18 cellular contexts compared by ENCODE assay signal in genomic region chr1:225670356-225670755, GRCh38. TPM values are rescaled to one million over a fixed set of nuclear protein-coding genes. Genes with fewer than 3 reads are reported as not detected.
"Had no signal": no experiment of that assay in that cellular context is flagged by ENCODE, and none has a peak within 500 bp of the region (broad histone marks: within the 10 kb centered on the region; RNA-seq: fewer than 3 reads in every experiment).

No MANE protein-coding gene starts in this region.

- H3K4me3 Mint-ChIP-seq: activated naive CD4-positive, alpha-beta T cell treated with anti-CD3 and anti-CD28 coated beads, Interleukin-2, amount 50 U/mL, for 24 hours; activated T-cell treated with anti-CD3 and anti-CD28 coated beads, Interleukin-2, amount 50 U/mL, for 72 hours; immature natural killer cell; natural killer cell; T-cell had no signal

- H3K27ac Mint-ChIP-seq: activated naive CD4-positive, alpha-beta T cell treated with anti-CD3 and anti-CD28 coated beads, Interleukin-2, amount 50 U/mL, for 24 hours; activated T-cell treated with anti-CD3 and anti-CD28 coated beads, Interleukin-2, amount 50 U/mL, for 72 hours; immature natural killer cell; natural killer cell; T-cell had no signal

- H3K9me3 Mint-ChIP-seq: activated naive CD4-positive, alpha-beta T cell treated with anti-CD3 and anti-CD28 coated beads, Interleukin-2, amount 50 U/mL, for 24 hours; activated T-cell treated with anti-CD3 and anti-CD28 coated beads, Interleukin-2, amount 50 U/mL, for 72 hours; immature natural killer cell; natural killer cell; T-cell had no signal

- H3K36me3 Mint-ChIP-seq: activated naive CD4-positive, alpha-beta T cell treated with anti-CD3 and anti-CD28 coated beads, Interleukin-2, amount 50 U/mL, for 24 hours; immature natural killer cell; natural killer cell; T-cell had no signal

- DNase-seq: activated CD4-positive, alpha-beta T cell treated with anti-CD3 and anti-CD28 coated beads, Interleukin-2, amount 50 U/mL, for 1 hour; activated CD4-positive, CD25-positive, alpha-beta regulatory T cell treated with anti-CD3 and anti-CD28 coated beads, Interleukin-2, amount 50 U/mL, for 72 hours; activated CD8-positive, alpha-beta memory T cell treated with anti-CD3 and anti-CD28 coated beads for 24 hours; activated effector memory CD4-positive, alpha-beta T cell treated with anti-CD3 and anti-CD28 coated beads, Interleukin-2, amount 50 U/mL, for 16 hours; activated T-cell treated with anti-CD3 and anti-CD28 coated beads, Interleukin-2, amount 50 U/mL, for 72 hours; dermis blood vessel endothelial cell; effector memory CD4-positive, alpha-beta T cell; heart right ventricle; immature natural killer cell; mesendoderm; natural killer cell; stimulated activated CD4-positive, alpha-beta T cell treated with anti-CD3 and anti-CD28 coated beads, Interleukin-12 subunit alpha, Interleukin-12 subunit beta, amount 100 ng/mL, for 4 hours; stimulated activated CD4-positive, alpha-beta T cell treated with anti-CD3 and anti-CD28 coated beads, Interleukin-1b, Interleukin-23, amount 100 ng/mL, for 48 hours; stimulated activated naive CD8-positive, alpha-beta T cell treated with anti-CD3 and anti-CD28 coated beads, Interleukin-15, Interleukin-2, amounts not matched to agents 100 U/mL and 50 U/mL, for 24 hours; substantia nigra; T-cell; tibial artery had no signal

- H3K4me1 Mint-ChIP-seq: activated naive CD4-positive, alpha-beta T cell treated with anti-CD3 and anti-CD28 coated beads, Interleukin-2, amount 50 U/mL, for 24 hours; immature natural killer cell; natural killer cell; T-cell had no signal

RNA-seq across cellular contexts. Expression of gene ENAH, which starts 17.4 kb away (rescaled TPM):
- total RNA-seq: natural killer cell had no signal
